In genomic region chr6:98039876-98040605, GRCh38 we compare ENCODE assay signal across 10 cellular contexts.
DNase-seq lines count a peak whose midpoint lies in the region; TF ChIP-seq lines count a peak whose summit lies in the region.
"Had no signal": no experiment of that assay in that cellular context is flagged by ENCODE, and none has a peak within 500 bp of the region (broad histone marks: within the 10 kb centered on the region; RNA-seq: fewer than 3 reads in every experiment).

No MANE protein-coding gene starts in this region.

- in situ Hi-C loops in G401 (cut with HindIII; ENCODE audit: low sequenced_read_pairs), result no loop called here

- WGBS in lower leg skin, 2 donors, result 32 to 40% methylated on average over 3 of the region's 3 CpGs

- no peaks in the 10 kb centered on the region for H3K27me3 Mint-ChIP-seq in Calu3 (ENCODE audit: unreplicated experiment)
- H3K27me3 Mint-ChIP-seq: activated T-cell treated with anti-CD3 and anti-CD28 coated beads, Interleukin-2, amount 50 U/mL, for 24 hours; IgD-negative memory B cell had no signal

- no peak for TF ChIP-seq POLR2A in lower leg skin (IDR thresholded peaks at IDR 0.05)

- no peaks in the 10 kb centered on the region for H3K9me3 Mint-ChIP-seq in Calu3 (ENCODE audit: low read depth, unreplicated experiment)
- H3K9me3 Mint-ChIP-seq: activated T-cell treated with anti-CD3 and anti-CD28 coated beads, Interleukin-2, amount 50 U/mL, for 24 hours had no signal

- intact Hi-C loops in Calu3 (cut with micrococcal nuclease; ENCODE audit: unreplicated experiment), result loop anchor here (1.0 kb wide), 2 partner anchors 333 to 543 kb away; no protein-coding TSS in a partner anchor
- intact Hi-C loops in lower leg skin (cut with DNase I; ENCODE audit: low total_unique reads), result no loop called here

- BruUV-seq in Calu3 (replicated peaks; lab: Mats Ljungman, UMichigan), result no TSS peak

- DNase-seq in D341Med (ENCODE audit: low spot score) (peak; percentile 30), HPDE6-E6E7 (ENCODE audit: extremely low spot score) (peak; percentile 8), astrocyte of the hippocampus (ENCODE audit: low read depth, low spot score) (peak; percentile 53), medulla oblongata (ENCODE audit: extremely low spot score) (peak; percentile 73), G401 (ENCODE audit: low spot score) (no peak), Calu3 (no peak), lower leg skin (ENCODE audit: low spot score in 2 of 2) (no peak)
- DNase-seq in activated effector memory CD4-positive, alpha-beta T cell treated with Interleukin-2 at 50 U/mL for 16 hours, result no peak
- DNase-seq: activated T-cell treated with anti-CD3 and anti-CD28 coated beads, Interleukin-2, amount 50 U/mL, for 24 hours had no signal

- no peak overlapping the region for H3K27ac Mint-ChIP-seq in Calu3 (ENCODE audit: unreplicated experiment)
- H3K27ac Mint-ChIP-seq: activated T-cell treated with anti-CD3 and anti-CD28 coated beads, Interleukin-2, amount 50 U/mL, for 24 hours; IgD-negative memory B cell had no signal

- no peaks in the 10 kb centered on the region for H3K4me1 Mint-ChIP-seq in Calu3 (ENCODE audit: low read depth, unreplicated experiment)
- H3K4me1 Mint-ChIP-seq: IgD-negative memory B cell had no signal

- no peak overlapping the region for H3K4me3 ChIP-seq in lower leg skin (ENCODE audit: low read depth, poor library complexity, severe bottlenecking)

- H3K36me3 Mint-ChIP-seq in Calu3 (ENCODE audit: insufficient read depth, unreplicated experiment), result no peaks in the 10 kb centered on the region
- H3K36me3 Mint-ChIP-seq: IgD-negative memory B cell had no signal

- no peak overlapping the region for H3K4me3 Mint-ChIP-seq in Calu3 (ENCODE audit: low read depth, unreplicated experiment)
- H3K4me3 Mint-ChIP-seq: activated T-cell treated with anti-CD3 and anti-CD28 coated beads, Interleukin-2, amount 50 U/mL, for 24 hours; IgD-negative memory B cell had no signal

- TF ChIP-seq CTCF in Calu3 (IDR thresholded peaks at IDR 0.05; ENCODE audit: unreplicated experiment) (no peak), lower leg skin (IDR thresholded peaks at IDR 0.05) (no peak)

- CTCF ChIA-PET in Calu3 (lab: Charles Lee), result no interaction called here

Comparison
In these comparisons a context has a peak if more than half of its experiments do, and no peak if none do; other contexts are left out.
1. DNase-seq: peak in D341Med (single experiment), HPDE6-E6E7 (single experiment), astrocyte of the hippocampus (single experiment) and medulla oblongata (single experiment); none in G401 (single experiment), activated effector memory CD4-positive, alpha-beta T cell treated with Interleukin-2 at 50 U/mL for 16 hours (single experiment), Calu3 (single experiment) and lower leg skin (0 of 2).